ENCODE assay signal across 3 cellular contexts in genomic region chr6:23368557-23368956, GRCh38.
TF ChIP-seq lines count a peak whose summit lies in the region.

No MANE protein-coding gene starts in this region.

TF ChIP-seq in HepG2, 621 proteins besides CTCF, POLR2A, EP300 and RAD21:
- TF ChIP-seq MAFK (conservative IDR thresholded peaks at IDR 0.05 in 1 of 2, IDR thresholded peaks at IDR 0.05 in 1 of 2; ENCODE audit: low read length in 2 of 2) (peak; percentile 68 to 73; a peak in 3 of 4 replicates), MAFF (IDR thresholded peaks at IDR 0.05; ENCODE audit: low read depth, low read length) (peak; percentile 57), PHB2 (IDR thresholded peaks at IDR 0.05; ENCODE audit: partially characterized antibody) (no peak)
TF ChIP-seq in HepG2: peak in this region for 2.

TF ChIP-seq in IMR-90, 13 proteins besides CTCF, POLR2A, EP300 and RAD21:
- TF ChIP-seq CHD1 (IDR thresholded peaks at IDR 0.05; ENCODE audit: low read depth, low read length) (no peak), NFE2L2 (IDR thresholded peaks at IDR 0.05; ENCODE audit: low read depth, low read length) (no peak), MXI1 (IDR thresholded peaks at IDR 0.05; ENCODE audit: borderline replicate concordance, low read depth, low read length) (no peak), SMC3 (IDR thresholded peaks at IDR 0.05; ENCODE audit: low read depth, low read length) (no peak), CEBPB (IDR thresholded peaks at IDR 0.05; ENCODE audit: low read depth, low read length) (no peak), MAFK (IDR thresholded peaks at IDR 0.05; ENCODE audit: low read depth, low read length) (0 out of 2 replicates have a peak, but pooled peaks have one; percentile 12)

TF ChIP-seq in K562, 482 proteins besides CTCF, POLR2A, EP300 and RAD21:
- TF ChIP-seq ZNF316 (IDR thresholded peaks at IDR 0.05) (0 out of 2 replicates have a peak, but pooled peaks have one; percentile 5), HNRNPUL1 (IDR thresholded peaks at IDR 0.05; ENCODE audit: low read length) (no peak), HNRNPL (IDR thresholded peaks at IDR 0.05; ENCODE audit: low read depth, low read length) (no peak), ADNP (tag; IDR thresholded peaks at IDR 0.05) (no peak)
